In genomic region chr6:90192857-90193256, GRCh38 we compare ENCODE assay signal across 1 cellular context.
TF ChIP-seq lines count a peak whose summit lies in the region.

No MANE protein-coding gene starts in this region.

TF ChIP-seq in H1, 55 proteins besides CTCF, POLR2A, EP300 and RAD21 (continued from another document):
- TF ChIP-seq, protein P1, sequence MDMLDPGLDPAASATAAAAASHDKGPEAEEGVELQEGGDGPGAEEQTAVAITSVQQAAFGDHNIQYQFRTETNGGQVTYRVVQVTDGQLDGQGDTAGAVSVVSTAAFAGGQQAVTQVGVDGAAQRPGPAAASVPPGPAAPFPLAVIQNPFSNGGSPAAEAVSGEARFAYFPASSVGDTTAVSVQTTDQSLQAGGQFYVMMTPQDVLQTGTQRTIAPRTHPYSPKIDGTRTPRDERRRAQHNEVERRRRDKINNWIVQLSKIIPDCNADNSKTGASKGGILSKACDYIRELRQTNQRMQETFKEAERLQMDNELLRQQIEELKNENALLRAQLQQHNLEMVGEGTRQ (IDR thresholded peaks at IDR 0.05; ENCODE audit: low read length) = peak; percentile 32; the same call in 1 of the 2 replicates
- TF ChIP-seq BACH1 (IDR thresholded peaks at IDR 0.05; ENCODE audit: low read length) (no peak), KDM1A (IDR thresholded peaks at IDR 0.05; ENCODE audit: borderline replicate concordance, low read length) (no peak), POU5F1 (IDR thresholded peaks at IDR 0.05; ENCODE audit: low read depth, low read length) (no peak), JUN (IDR thresholded peaks at IDR 0.05; ENCODE audit: low read depth, low read length) (no peak), SIX5 (IDR thresholded peaks at IDR 0.05; ENCODE audit: low read depth, low read length) (peak; percentile 8; the same call in 1 of the 2 replicates), NANOG (IDR thresholded peaks at IDR 0.05; ENCODE audit: insufficient read depth, low read depth, low read length, poor library complexity, severe bottlenecking) (no peak)
